Comparison of ENCODE assay signal across 8 cellular contexts in genomic region chr2:88626171-88627054, GRCh38. TPM values are rescaled to one million over a fixed set of nuclear protein-coding genes. Genes with fewer than 3 reads are reported as not detected.
DNase-seq lines count a peak whose midpoint lies in the region; ATAC-seq, FAIRE-seq and TF ChIP-seq lines count a peak whose summit lies in the region.

No MANE protein-coding gene starts in this region.

- no peaks in the 10 kb centered on the region for H3K36me3 ChIP-seq in lung (ENCODE audit: control insufficient read depth in 2 of 2, insufficient read depth in 2 of 2, low read length in 2 of 2)

- intact Hi-C loops in dorsolateral prefrontal cortex (cut with DNase I), result loop anchor here (1.0 to 5.0 kb wide), 2 partner anchors 65 to 66 kb away; partner anchors contain the start of gene RPIA (in 2 of the 2)

- peak; percentile 22 to 57 (median 38) for DNase-seq in activated CD4-positive, CD25-positive, alpha-beta regulatory T cell (lab: John Stamatoyannopoulos, UW)
- DNase-seq in HT-29 (ENCODE audit: low spot score) (peak; percentile 31), dorsolateral prefrontal cortex (peak in 4 of 10 donors; percentile 37 to 62 (median 44)), lung (ENCODE audit: low spot score) (peak; percentile 34), frontal cortex (ENCODE audit: low spot score in 2 of 2) (no peak)
- peak; percentile 57 for DNase-seq in activated CD4-positive, alpha-beta T cell treated with anti-CD3 and anti-CD28 coated beads for 48 hours
- DNase-seq in stimulated activated CD8-positive, alpha-beta memory T cell treated with anti-CD3 and anti-CD28 coated beads, Interleukin-12 subunit alpha, Interleukin-12 subunit beta, amount 100 ng/mL, for 4 hours (ENCODE audit: low read depth), result peak; percentile 33

- WGBS in lung, 2 donors, result 3 to 5% methylated on average over 46 to 54 of the region's 54 CpGs

- no peaks in the 10 kb centered on the region for H3K9me3 ChIP-seq in lung (ENCODE audit: control insufficient read depth in 2 of 2, insufficient read depth in 1 of 2, low read length in 1 of 2)

- FAIRE-seq in frontal cortex (lab: Jason Lieb, UNC), result no peak

- no peaks in the 10 kb centered on the region for H3K27me3 ChIP-seq in dorsolateral prefrontal cortex
- no peaks in the 10 kb centered on the region for H3K27me3 ChIP-seq in lung (ENCODE audit: control insufficient read depth, insufficient read depth)

- TF ChIP-seq CTCF in dorsolateral prefrontal cortex (IDR thresholded peaks at IDR 0.05 in 54 of 56, conservative IDR thresholded peaks at IDR 0.05 in 2 of 56; ENCODE audit: low read depth in 1 of 56, partially characterized antibody in 56 of 56), result peak in 1 of 56 donors; percentile 1
- no peak for TF ChIP-seq CTCF in lung (IDR thresholded peaks at IDR 0.05; ENCODE audit: control extremely low read depth, extremely low read depth)

- peak overlapping the region; percentile 63 to 100 (median 91) for H3K4me3 ChIP-seq in dorsolateral prefrontal cortex
- peak overlapping the region; percentile 80 for H3K4me3 ChIP-seq in lung

- H3K4me1 ChIP-seq in lung (ENCODE audit: control insufficient read depth in 2 of 2, insufficient read depth in 2 of 2, low read length in 2 of 2), result peaks cover 4 to 14% of the 10 kb centered on the region in 2 donors

- ATAC-seq in activated CD4-positive, CD25-positive, alpha-beta regulatory T cell treated with anti-CD3 and anti-CD28 coated beads, Interleukin-2, amount 50 U/mL, for 24 hours, result no peak
- no peak for ATAC-seq in lung (ENCODE audit: insufficient read depth, low FRiP score)

- H3K27ac ChIP-seq in dorsolateral prefrontal cortex, result peak overlapping the region in 58 of 59 donors; percentile 21 to 97 (median 90)
- H3K27ac ChIP-seq in lung (ENCODE audit: low read depth in 1 of 2, low read length in 1 of 2), result peak overlapping the region; percentile 98 to 99

RNA-seq across cellular contexts. Expression of gene EIF2AK3, which starts 0.9 kb away (rescaled TPM):
- total RNA-seq in HT-29 (2014; rRNA removed; shearing (Covaris generic)), result 7.9 and 10.2 TPM in 2 replicates
- total RNA-seq in dorsolateral prefrontal cortex, result 10 to 100 TPM; 10.0 to 25.9 (median 17.4) TPM
- 10 to 100 TPM; 23.3 to 46.7 TPM for total RNA-seq in lung
- polyA plus RNA-seq in lung, result 10 to 100 TPM in 1 of 2 donors, 1 to 10 TPM in 1; 5.3 to 14.0 TPM
- total RNA-seq in frontal cortex, result 28.9 TPM

Comparison
In these comparisons a context has a peak if more than half of its experiments do, and no peak if none do; other contexts are left out.
1. DNase-seq: peak in activated CD4-positive, CD25-positive, alpha-beta regulatory T cell (4 of 4), HT-29 (single experiment), activated CD4-positive, alpha-beta T cell treated with anti-CD3 and anti-CD28 coated beads for 48 hours (single experiment), lung (single experiment) and stimulated activated CD8-positive, alpha-beta memory T cell treated with anti-CD3 and anti-CD28 coated beads, Interleukin-12 subunit alpha, Interleukin-12 subunit beta, amount 100 ng/mL, for 4 hours (single experiment); none in frontal cortex (0 of 2).